8 cellular contexts compared by ENCODE assay signal in the genomic region with DNA sequence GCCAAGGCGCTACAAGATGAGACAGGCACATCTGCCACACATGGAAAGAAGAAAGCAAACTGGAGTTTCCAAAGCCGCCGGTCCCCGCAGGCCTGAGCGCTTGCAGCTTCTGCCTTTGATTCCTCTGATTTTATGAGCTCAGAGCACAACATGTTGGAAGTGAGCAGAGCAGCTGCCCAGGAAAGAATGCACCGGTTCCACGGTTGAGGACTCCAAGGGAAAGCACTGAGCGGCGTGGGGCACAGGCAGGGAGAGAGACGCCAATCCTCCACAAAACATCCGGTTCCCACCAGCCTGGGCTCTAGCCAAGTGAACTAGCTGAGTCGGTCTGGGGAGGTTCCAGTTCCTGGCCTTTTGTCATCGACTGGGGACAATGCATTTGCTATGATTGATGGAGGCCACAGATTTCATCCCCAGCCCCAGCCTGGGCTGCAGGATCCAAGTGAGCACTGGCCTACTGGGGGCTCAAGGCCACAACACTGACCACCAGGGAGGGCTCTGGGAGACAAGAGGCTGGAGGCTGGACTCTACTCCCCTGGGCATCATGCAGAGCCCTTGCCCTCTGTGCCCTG.
DNase-seq lines count a peak whose midpoint lies in the region; ATAC-seq, FAIRE-seq and TF ChIP-seq lines count a peak whose summit lies in the region.

No MANE protein-coding gene starts in this region.

- FAIRE-seq in frontal cortex (lab: Jason Lieb, UNC): no peak

- peak; percentile 48 for ATAC-seq in omental fat pad (ENCODE audit: low FRiP score)

- H3K4me3 ChIP-seq in SJSA1 (no peak overlapping the region), WERI-Rb-1 (ENCODE audit: low read depth, low read length) (no peak overlapping the region), BE2C (ENCODE audit: low read depth, low read length) (no peak overlapping the region)

- H3K27ac ChIP-seq in SJSA1 (peak overlapping the region; percentile 52), WERI-Rb-1 (no peak overlapping the region)

- TF ChIP-seq CTCF in omental fat pad (IDR thresholded peaks at IDR 0.05) (no peak), GM10266 (IDR thresholded peaks at IDR 0.05; ENCODE audit: control insufficient read depth, insufficient read depth, low read depth, missing control alignments) (no peak), WERI-Rb-1 (IDR thresholded peaks at IDR 0.05; ENCODE audit: low read depth, low read length) (no peak), BE2C (IDR thresholded peaks at IDR 0.05; ENCODE audit: low read depth, low read length) (no peak)

- no peaks in the 10 kb centered on the region for H3K27me3 ChIP-seq in SJSA1 (replicated peaks)
- H3K27me3 ChIP-seq in WERI-Rb-1 (ENCODE audit: insufficient read depth, low read depth, severe bottlenecking): no peaks in the 10 kb centered on the region
- no peaks in the 10 kb centered on the region for H3K27me3 ChIP-seq in BE2C

- H3K9me3 ChIP-seq in SJSA1 (replicated peaks) (no peaks in the 10 kb centered on the region), WERI-Rb-1 (ENCODE audit: severe bottlenecking) (peaks cover 6% of the 10 kb centered on the region), BE2C (no peaks in the 10 kb centered on the region)

- H3K36me3 ChIP-seq in SJSA1 (no peaks in the 10 kb centered on the region), WERI-Rb-1 (no peaks in the 10 kb centered on the region), BE2C (no peaks in the 10 kb centered on the region)

- DNase-seq in AG20443 (ENCODE audit: low spot score) (peak; percentile 77), SJSA1 (ENCODE audit: low read depth in 1 of 2, low spot score in 2 of 2) (peak; percentile 75 to 78), frontal cortex (ENCODE audit: low spot score in 2 of 2) (peak; percentile 51 to 64), omental fat pad (ENCODE audit: low spot score) (no peak), NOMO-1 (lab: John Stamatoyannopoulos, UW; ENCODE audit: unreplicated experiment in 2 of 2) (no peak), GM10266 (ENCODE audit: extremely low spot score) (no peak), WERI-Rb-1 (no peak), BE2C (no peak)

- H3K4me1 ChIP-seq in SJSA1 (replicated peaks): peaks cover 65% of the 10 kb centered on the region
- H3K4me1 ChIP-seq in BE2C: 0 out of 2 replicates have a peak, but pooled peaks cover 5% of the 10 kb centered on the region

Comparison
In these comparisons a context has a peak if more than half of its experiments do, and no peak if none do; other contexts are left out.
1. DNase-seq: peak in AG20443 (single experiment), SJSA1 (2 of 2) and frontal cortex (2 of 2); none in omental fat pad (single experiment), NOMO-1 (0 of 2), GM10266 (single experiment), WERI-Rb-1 (single experiment) and BE2C (single experiment).